Comparison of ENCODE assay signal across 10 cellular contexts in the genomic region with DNA sequence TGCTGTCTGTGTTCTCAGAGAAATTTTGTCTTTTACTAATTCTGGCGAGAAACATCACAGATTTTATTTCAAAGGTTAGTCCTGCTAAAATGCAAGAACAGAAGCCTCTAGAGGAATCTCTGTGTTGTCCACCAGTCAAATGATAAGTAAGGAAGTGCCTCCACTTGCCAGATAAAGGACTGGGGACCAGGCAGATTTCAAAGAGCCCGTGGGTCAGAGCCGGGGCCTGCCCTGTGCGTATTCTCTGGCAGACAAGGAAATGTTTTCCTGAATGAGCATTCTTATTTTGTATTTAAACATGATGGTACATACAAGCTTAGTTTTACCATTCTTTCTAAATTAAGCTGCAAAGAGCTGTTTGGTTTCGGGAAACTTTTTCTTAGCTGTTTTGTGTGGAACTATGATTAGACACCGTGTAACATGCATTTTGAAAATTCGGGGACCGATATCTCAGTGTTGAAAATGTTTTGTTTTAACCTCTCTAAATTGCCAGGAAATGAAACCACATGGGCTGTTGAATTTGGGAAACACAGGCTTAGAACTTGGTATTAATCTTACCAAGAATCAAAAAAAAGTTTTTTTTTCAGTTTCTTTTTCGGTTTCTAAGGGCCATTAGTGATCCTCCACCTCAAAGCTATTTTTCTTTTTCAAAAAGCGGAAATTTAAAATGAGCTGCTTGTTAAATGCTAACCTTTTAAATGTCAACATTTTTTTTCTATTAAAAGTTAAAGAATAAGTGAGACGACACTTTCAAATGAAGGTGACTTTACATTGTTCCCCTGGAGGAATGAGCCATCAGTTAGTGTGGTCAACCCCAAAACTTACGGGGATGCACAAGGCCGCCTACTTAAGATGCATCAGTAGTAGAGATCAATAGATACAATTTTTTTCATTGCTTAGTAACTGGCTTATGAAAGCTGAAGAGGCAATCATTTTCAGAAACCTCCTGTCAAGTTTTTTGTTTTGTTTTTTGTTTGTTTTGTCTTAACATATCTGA.
DNase-seq lines count a peak whose midpoint lies in the region; ATAC-seq lines count a peak whose summit lies in the region.
"Had no signal": no experiment of that assay in that cellular context is flagged by ENCODE, and none has a peak within 500 bp of the region (broad histone marks: within the 10 kb centered on the region; RNA-seq: fewer than 3 reads in every experiment).

No MANE protein-coding gene starts in this region.

- ATAC-seq in HG03354 (IDR thresholded peaks at IDR 0.05; ENCODE audit: poor library complexity, severe bottlenecking, unreplicated experiment) (peak; percentile 75), GM19397 (IDR thresholded peaks at IDR 0.05; ENCODE audit: unreplicated experiment) (no peak)

- in situ Hi-C loops in ACHN (cut with HindIII; ENCODE audit: low pct_ligation_motif_present, low pct_unique_long_range_greater_than_20kb, low sequenced_read_pairs), result no loop called here

- no peaks in the 10 kb centered on the region for H3K27me3 Mint-ChIP-seq in activated naive CD4-positive, alpha-beta T cell treated with anti-CD3 and anti-CD28 coated beads for 36 hours (ENCODE audit: low read depth)
- H3K27me3 Mint-ChIP-seq in stimulated activated naive CD8-positive, alpha-beta T cell treated with anti-CD3 and anti-CD28 coated beads, Interleukin-15, Interleukin-2, amounts not matched to agents 100 ng/mL and 50 ng/mL, for 24 hours, result no peaks in the 10 kb centered on the region

- peaks cover 58% of the 10 kb centered on the region for H3K4me1 Mint-ChIP-seq in activated naive CD4-positive, alpha-beta T cell treated with anti-CD3 and anti-CD28 coated beads for 36 hours (ENCODE audit: low read depth)
- peaks cover 58% of the 10 kb centered on the region for H3K4me1 Mint-ChIP-seq in stimulated activated naive CD8-positive, alpha-beta T cell treated with anti-CD3 and anti-CD28 coated beads, Interleukin-15, Interleukin-2, amounts not matched to agents 100 ng/mL and 50 ng/mL, for 24 hours (ENCODE audit: low read depth)

- peak overlapping the region; percentile 66 for H3K27ac Mint-ChIP-seq in activated naive CD4-positive, alpha-beta T cell treated with anti-CD3 and anti-CD28 coated beads for 36 hours
- peak overlapping the region; percentile 81 for H3K27ac Mint-ChIP-seq in stimulated activated naive CD8-positive, alpha-beta T cell treated with anti-CD3 and anti-CD28 coated beads, Interleukin-15, Interleukin-2, amounts not matched to agents 100 ng/mL and 50 ng/mL, for 24 hours

- DNase-seq in activated effector memory CD4-positive, alpha-beta T cell treated with anti-CD3 and anti-CD28 coated beads, Interleukin-2, amount 50 U/mL, for 16 hours, result peak; percentile 70
- no peak for DNase-seq in activated effector memory CD4-positive, alpha-beta T cell treated with Interleukin-2 at 50 U/mL for 16 hours
- peak; percentile 50 for DNase-seq in activated naive CD4-positive, alpha-beta T cell treated with anti-CD3 and anti-CD28 coated beads for 36 hours
- no peak for DNase-seq in NCI-H2029 treated with DMSO at 0.1 percent for 48 hours (lab: John Stamatoyannopoulos, UW)
- no peak for DNase-seq in ACHN
- DNase-seq: aorta, right lobe of liver had no signal

- no peaks in the 10 kb centered on the region for H3K36me3 Mint-ChIP-seq in activated naive CD4-positive, alpha-beta T cell treated with anti-CD3 and anti-CD28 coated beads for 36 hours (ENCODE audit: low read depth)
- H3K36me3 Mint-ChIP-seq in stimulated activated naive CD8-positive, alpha-beta T cell treated with anti-CD3 and anti-CD28 coated beads, Interleukin-15, Interleukin-2, amounts not matched to agents 100 ng/mL and 50 ng/mL, for 24 hours (ENCODE audit: low read depth), result no peaks in the 10 kb centered on the region

- peak overlapping the region; percentile 21 for H3K4me3 Mint-ChIP-seq in activated naive CD4-positive, alpha-beta T cell treated with anti-CD3 and anti-CD28 coated beads for 36 hours
- H3K4me3 Mint-ChIP-seq in stimulated activated naive CD8-positive, alpha-beta T cell treated with anti-CD3 and anti-CD28 coated beads, Interleukin-15, Interleukin-2, amounts not matched to agents 100 ng/mL and 50 ng/mL, for 24 hours, result peak overlapping the region; percentile 41

- H3K9me3 Mint-ChIP-seq in activated naive CD4-positive, alpha-beta T cell treated with anti-CD3 and anti-CD28 coated beads for 36 hours, result no peaks in the 10 kb centered on the region
- no peaks in the 10 kb centered on the region for H3K9me3 Mint-ChIP-seq in stimulated activated naive CD8-positive, alpha-beta T cell treated with anti-CD3 and anti-CD28 coated beads, Interleukin-15, Interleukin-2, amounts not matched to agents 100 ng/mL and 50 ng/mL, for 24 hours

- intact Hi-C loops in activated naive CD4-positive, alpha-beta T cell treated with anti-CD3 and anti-CD28 coated beads for 36 hours (cut with micrococcal nuclease), result no loop called here

- CTCF ChIA-PET in activated naive CD4-positive, alpha-beta T cell treated with anti-CD3 and anti-CD28 coated beads for 36 hours (lab: Charles Lee), result interaction anchor here (1.0 to 1.6 kb wide), 3 partner anchors 30 to 114 kb away, joined by 3 to 4 read pairs (median 3); no protein-coding TSS in a partner anchor

Comparison
In these comparisons a context has a peak if more than half of its experiments do, and no peak if none do; other contexts are left out.
1. DNase-seq: peak in activated effector memory CD4-positive, alpha-beta T cell treated with anti-CD3 and anti-CD28 coated beads, Interleukin-2, amount 50 U/mL, for 16 hours (single experiment) and activated naive CD4-positive, alpha-beta T cell treated with anti-CD3 and anti-CD28 coated beads for 36 hours (single experiment); none in activated effector memory CD4-positive, alpha-beta T cell treated with Interleukin-2 at 50 U/mL for 16 hours (single experiment), NCI-H2029 treated with DMSO at 0.1 percent for 48 hours (single experiment) and ACHN (single experiment).